In genomic region chr6:135209803-135210202, GRCh38 we compare ENCODE assay signal across 15 cellular contexts. TPM values are rescaled to one million over a fixed set of nuclear protein-coding genes. Genes with fewer than 3 reads are reported as not detected.
DNase-seq lines count a peak whose midpoint lies in the region; ATAC-seq, FAIRE-seq and TF ChIP-seq lines count a peak whose summit lies in the region.
"Had no signal": no experiment of that assay in that cellular context is flagged by ENCODE, and none has a peak within 500 bp of the region (broad histone marks: within the 10 kb centered on the region; RNA-seq: fewer than 3 reads in every experiment).

No MANE protein-coding gene starts in this region.

- no peak for FAIRE-seq in K562 (lab: Jason Lieb, UNC)
- FAIRE-seq: GM18507 had no signal

- TF ChIP-seq EP300 in K562 (IDR thresholded peaks at IDR 0.05; ENCODE audit: low read length), result no peak

- peaks cover 15 to 47% of the 10 kb centered on the region in 2 donors for H3K36me3 Mint-ChIP-seq in activated T-cell treated with anti-CD3 and anti-CD28 coated beads, Interleukin-2, amount 50 U/mL, for 72 hours (ENCODE audit: insufficient read depth in 2 of 2)

- WGBS in K562 (ENCODE audit: insufficient coverage, low coverage, missing lambda C conversion rate), result 89% methylated on average over 6 of the region's 6 CpGs

- peak overlapping the region; percentile 0; the same call in 1 of the 3 replicates for H3K27ac ChIP-seq in K562 (ENCODE audit: extremely low read depth, low read depth, low read length)
- no peak overlapping the region for H3K27ac ChIP-seq in thoracic aorta
- H3K27ac ChIP-seq: adrenal gland, uterus had no signal

- TF ChIP-seq POLR2A in K562 (conservative IDR thresholded peaks at IDR 0.05), result no peak

- no peak overlapping the region for H3K9ac ChIP-seq in K562 (ENCODE audit: insufficient read depth in 1 of 2, low read depth in 2 of 2, low read length in 2 of 2)

- no TSS peak for BruUV-seq in K562 (replicated peaks; lab: Mats Ljungman, UMichigan)

- H3K4me2 ChIP-seq in K562 (ENCODE audit: insufficient read depth, low read length), result no peak overlapping the region

- no peak overlapping the region for H2AFZ ChIP-seq in K562 (ENCODE audit: low read depth, low read length)

- no peaks in the 10 kb centered on the region for H3K27me3 ChIP-seq in K562 (ENCODE audit: control insufficient read depth in 2 of 2, insufficient read depth in 2 of 2, low read length in 2 of 2)
- no peaks in the 10 kb centered on the region for H3K27me3 ChIP-seq in thoracic aorta (replicated peaks; ENCODE audit: insufficient read depth)
- H3K27me3 ChIP-seq: adrenal gland, uterus had no signal

- DNase-seq in activated T-cell treated with anti-CD3 and anti-CD28 coated beads, Interleukin-2, amount 50 U/mL, for 72 hours, result no peak
- DNase-seq in activated T-cell treated with anti-CD3 and anti-CD28 coated beads for 4 hours (no peak), SIG-M5 treated with dmso at 0.1 percent for 504 hours (lab: John Stamatoyannopoulos, UW; ENCODE audit: unreplicated experiment) (peak; percentile 75), K562 (ENCODE audit: extremely low read depth in 1 of 4, low spot score in 3 of 4) (no peak), thoracic aorta (ENCODE audit: low spot score) (no peak)
- no peak for DNase-seq in activated effector memory CD4-positive, alpha-beta T cell treated with Interleukin-2 at 50 U/mL for 16 hours
- DNase-seq: adrenal gland, foreskin fibroblast, islet precursor cell, NCI-H2227 treated with DMSO at 0.1 percent for 48 hours, RPMI8226, uterus had no signal

- H3K4me3 ChIP-seq in K562, result no peak overlapping the region
- peak overlapping the region; percentile 26 for H3K4me3 ChIP-seq in thoracic aorta
- H3K4me3 ChIP-seq: adrenal gland, uterus had no signal

- H3K9me3 Mint-ChIP-seq in activated T-cell treated with anti-CD3 and anti-CD28 coated beads, Interleukin-2, amount 50 U/mL, for 72 hours, result no peaks in the 10 kb centered on the region

- peaks cover 47% of the 10 kb centered on the region for H3K4me1 Mint-ChIP-seq in activated T-cell treated with anti-CD3 and anti-CD28 coated beads, Interleukin-2, amount 50 U/mL, for 72 hours (ENCODE audit: low read depth)

- no peaks in the 10 kb centered on the region; a peak in 1 of 5 replicates for H3K4me1 ChIP-seq in K562 (replicated peaks in 1 of 2; ENCODE audit: control insufficient read depth in 2 of 2, insufficient read depth in 2 of 2, low read length in 2 of 2)
- H3K4me1 ChIP-seq in thoracic aorta (ENCODE audit: control insufficient read depth in 1 of 2, low read depth in 2 of 2), result no peaks in the 10 kb centered on the region
- H3K4me1 ChIP-seq: adrenal gland, uterus had no signal

- TF ChIP-seq CTCF in K562 (IDR thresholded peaks at IDR 0.05 in 2 of 3, conservative IDR thresholded peaks at IDR 0.05 in 1 of 3; ENCODE audit: insufficient read depth in 2 of 3, low read depth in 1 of 3, low read length in 3 of 3) (no peak), thoracic aorta (IDR thresholded peaks at IDR 0.05) (no peak)

- peak overlapping the region in 1 of 2 donors; percentile 53 for H3K4me3 Mint-ChIP-seq in activated T-cell treated with anti-CD3 and anti-CD28 coated beads, Interleukin-2, amount 50 U/mL, for 72 hours

- POLR2A ChIA-PET in K562 (lab: Yijun Ruan, JAX), result interaction anchor here (0.7 to 1.3 kb wide), 3 partner anchors 9 to 215 kb away, joined by 3 to 5 read pairs (median 3); no protein-coding TSS in a partner anchor

- in situ Hi-C loops in K562 (cut with MboI), result loop anchor here (10.0 kb wide), 1 partner anchor 215 kb away; no protein-coding TSS in a partner anchor

- CTCF ChIA-PET in K562 (lab: Yijun Ruan, JAX; ENCODE audit: low intra/inter-chr PET ratio), result no interaction called here

- intact Hi-C loops in K562 (cut with micrococcal nuclease), result loop anchor here (5.0 kb wide), 1 partner anchor 112 kb away; no protein-coding TSS in a partner anchor

- no peaks in the 10 kb centered on the region for H4K20me1 ChIP-seq in K562 (replicated peaks; ENCODE audit: control insufficient read depth, insufficient read depth, low read length)

- peaks cover 93% of the 10 kb centered on the region for H3K36me3 ChIP-seq in K562 (ENCODE audit: control insufficient read depth, insufficient read depth, low read length)
- no peaks in the 10 kb centered on the region for H3K36me3 ChIP-seq in thoracic aorta
- H3K36me3 ChIP-seq: adrenal gland, uterus had no signal

- H3K9me3 ChIP-seq in K562 (replicated peaks; ENCODE audit: control insufficient read depth, insufficient read depth, low read depth, low read length), result no peaks in the 10 kb centered on the region
- no peaks in the 10 kb centered on the region for H3K9me3 ChIP-seq in thoracic aorta
- H3K9me3 ChIP-seq: adrenal gland, uterus had no signal

- H3K79me2 ChIP-seq in K562 (ENCODE audit: control insufficient read depth, insufficient read depth, low read length), result peaks cover 32% of the 10 kb centered on the region

- peak overlapping the region; percentile 70 for H3K27ac Mint-ChIP-seq in activated T-cell treated with anti-CD3 and anti-CD28 coated beads, Interleukin-2, amount 50 U/mL, for 72 hours

- ATAC-seq in activated T-cell treated with anti-CD3 and anti-CD28 coated beads, Interleukin-2, amount 50 U/mL, for 72 hours (replicated peaks in 1 of 2), result no peak
- ATAC-seq in K562 (no peak), thoracic aorta (ENCODE audit: insufficient number of reproducible peaks, low FRiP score, low read depth) (no peak), GM21576 (IDR thresholded peaks at IDR 0.05; ENCODE audit: unreplicated experiment) (no peak), GM21447 (IDR thresholded peaks at IDR 0.05; ENCODE audit: unreplicated experiment) (no peak)

- H3K9me1 ChIP-seq in K562 (ENCODE audit: control insufficient read depth, insufficient read depth, low read length), result no peaks in the 10 kb centered on the region

- no peak for TF ChIP-seq RAD21 in K562 (CRISPR knock-in tag; conservative IDR thresholded peaks at IDR 0.05 in 1 of 2, IDR thresholded peaks at IDR 0.05 in 1 of 2)

- H3K27me3 Mint-ChIP-seq in activated T-cell treated with anti-CD3 and anti-CD28 coated beads, Interleukin-2, amount 50 U/mL, for 72 hours (ENCODE audit: low read depth), result no peaks in the 10 kb centered on the region

TF ChIP-seq in K562, 482 proteins besides CTCF, POLR2A, EP300 and RAD21:
- TF ChIP-seq SREBF1 (IDR thresholded peaks at IDR 0.05; ENCODE audit: borderline replicate concordance, low read depth, low read length) (no peak), POLR2G (IDR thresholded peaks at IDR 0.05; ENCODE audit: low read depth, low read length) (0 out of 2 replicates have a peak, but pooled peaks have one; percentile 6), HOMEZ (CRISPR knock-in tag; IDR thresholded peaks at IDR 0.05) (no peak)

RNA-seq across cellular contexts. Expression of gene MYB, which starts 28.7 kb away (rescaled TPM):
- total RNA-seq in activated T-cell treated with anti-CD3 and anti-CD28 coated beads, Interleukin-2, amount 50 U/mL, for 72 hours, result 10 to 100 TPM; 89.6 to 91.4 TPM
- total RNA-seq in K562 (2011; cell fraction: chromatin; rRNA removed; ENCODE audit: low replicate concordance), result 136 and 323 TPM in 2 replicates
- 63.7 and 97.6 TPM in 2 replicates for total RNA-seq in K562 (2011; cell fraction: nucleolus; rRNA removed)
- total RNA-seq in K562 (2011; cell fraction: nucleoplasm; rRNA removed), result 152 and 301 TPM in 2 replicates
- total RNA-seq in K562 (2014; rRNA removed) (116 and 117 TPM in 2 replicates), K562 (2014; rRNA removed; fragmentation: Illumina TruSeq; extraction: Trizol) (149 and 170 TPM in 2 replicates), K562 (2015; rRNA removed; fragmentation: Illumina TruSeq; extraction: Trizol) (215 and 218 TPM in 2 replicates), K562 (2021) (140 and 142 TPM in 2 replicates), thoracic aorta (not detected)
- polyA plus RNA-seq in K562 (2011; rRNA removed) (82.6 and 94.1 TPM in 2 replicates), K562 (2014; fragmentation: Illumina TruSeq; extraction: Trizol) (133 and 185 TPM in 2 replicates), K562 (2014; fragmentation: Nextera tagmentation; extraction: Ambion mirVana) (10 to 100 TPM; 35.8 to 44.1 TPM), K562 (2014; rRNA removed) (153 and 155 TPM in 2 replicates)
- 49.6 and 73.2 TPM in 2 replicates for polyA plus RNA-seq in K562 (2011; cell fraction: cytosol; rRNA removed)
- 131 and 141 TPM in 2 replicates for polyA plus RNA-seq in K562 (2011; cell fraction: nucleus; rRNA removed)
- 106 and 145 TPM in 2 replicates for polyA plus RNA-seq in K562 (2012)
- polyA minus RNA-seq in K562 (2011; rRNA and poly(A)+ RNA removed), result 153 and 187 TPM in 2 replicates
- 73.2 and 75.5 TPM in 2 replicates for polyA minus RNA-seq in K562 (2011; cell fraction: cytosol; rRNA and poly(A)+ RNA removed)
- polyA minus RNA-seq in K562 (2011; cell fraction: nucleus; rRNA and poly(A)+ RNA removed), result 136 and 220 TPM in 2 replicates

Comparison
In these comparisons a context has a peak if more than half of its experiments do, and no peak if none do; other contexts are left out.
1. RNA of gene MYB, which starts 28.7 kb away (total RNA-seq): 63.7 to 323 TPM in K562 and 89.6 to 91.4 TPM in activated T-cell treated with anti-CD3 and anti-CD28 coated beads, Interleukin-2, amount 50 U/mL, for 72 hours; not detected in thoracic aorta; every median in the first group is over 10 times any median in the second.